In genomic region chr11:124801014-124801413, GRCh38 we compare ENCODE assay signal across 7 cellular contexts. TPM values are rescaled to one million over a fixed set of nuclear protein-coding genes. Genes with fewer than 3 reads are reported as not detected.
DNase-seq lines count a peak whose midpoint lies in the region; ATAC-seq, FAIRE-seq and TF ChIP-seq lines count a peak whose summit lies in the region.

No MANE protein-coding gene starts in this region.

- peak overlapping the region; percentile 85 to 99 (median 96) for H3K27ac ChIP-seq in pancreas

- H3K9me3 ChIP-seq in pancreas = no peaks in the 10 kb centered on the region

- H3K27me3 ChIP-seq in H7 (ENCODE audit: control insufficient read depth, insufficient read depth, low read length) (no peaks in the 10 kb centered on the region), pancreas (no peaks in the 10 kb centered on the region)

- no peak for FAIRE-seq in pancreas (lab: Jason Lieb, UNC)

- 4 to 5% methylated on average over 8 of the region's 8 CpGs for WGBS in pancreas, 2 donors

- intact Hi-C loops in pancreas (cut with DNase I) = no loop called here

- TF ChIP-seq CTCF in fibroblast of the aortic adventitia (IDR thresholded peaks at IDR 0.05; ENCODE audit: insufficient read depth, low read length) (no peak), pancreas (IDR thresholded peaks at IDR 0.05) (no peak)

- ATAC-seq in SK-N-SH treated with all-trans-retinoic acid at 6 μM for 48 hours (peak; percentile 24), pancreas (peak; percentile 1 to 18 (median 8)), HG03159 (IDR thresholded peaks at IDR 0.05; ENCODE audit: unreplicated experiment) (no peak), GM19328 (IDR thresholded peaks at IDR 0.05; ENCODE audit: unreplicated experiment) (no peak)

- DNase-seq in H7 (no peak), fibroblast of the aortic adventitia (ENCODE audit: low read depth) (peak; percentile 39), pancreas (no peak), SKM-1 (lab: John Stamatoyannopoulos, UW; ENCODE audit: unreplicated experiment) (no peak)

- H3K36me3 ChIP-seq in H7 (replicated peaks; ENCODE audit: control insufficient read depth, insufficient read depth, low read length) (no peaks in the 10 kb centered on the region), pancreas (no peaks in the 10 kb centered on the region)

- H3K4me3 ChIP-seq in H7 (ENCODE audit: insufficient read depth, low read depth, low read length) (peak overlapping the region; percentile 85), fibroblast of the aortic adventitia (ENCODE audit: low read depth, low read length) (peak overlapping the region; percentile 88), pancreas (peak overlapping the region; percentile 85 to 91 (median 90))

- H3K4me1 ChIP-seq in pancreas = peaks cover 0 to 15% (median 11%) of the 10 kb centered on the region in 3 donors

TF ChIP-seq in SK-N-SH treated with all-trans-retinoic acid at 6 μM for 48 hours, 23 proteins besides CTCF, POLR2A, EP300 and RAD21:
- TF ChIP-seq, protein P1, sequence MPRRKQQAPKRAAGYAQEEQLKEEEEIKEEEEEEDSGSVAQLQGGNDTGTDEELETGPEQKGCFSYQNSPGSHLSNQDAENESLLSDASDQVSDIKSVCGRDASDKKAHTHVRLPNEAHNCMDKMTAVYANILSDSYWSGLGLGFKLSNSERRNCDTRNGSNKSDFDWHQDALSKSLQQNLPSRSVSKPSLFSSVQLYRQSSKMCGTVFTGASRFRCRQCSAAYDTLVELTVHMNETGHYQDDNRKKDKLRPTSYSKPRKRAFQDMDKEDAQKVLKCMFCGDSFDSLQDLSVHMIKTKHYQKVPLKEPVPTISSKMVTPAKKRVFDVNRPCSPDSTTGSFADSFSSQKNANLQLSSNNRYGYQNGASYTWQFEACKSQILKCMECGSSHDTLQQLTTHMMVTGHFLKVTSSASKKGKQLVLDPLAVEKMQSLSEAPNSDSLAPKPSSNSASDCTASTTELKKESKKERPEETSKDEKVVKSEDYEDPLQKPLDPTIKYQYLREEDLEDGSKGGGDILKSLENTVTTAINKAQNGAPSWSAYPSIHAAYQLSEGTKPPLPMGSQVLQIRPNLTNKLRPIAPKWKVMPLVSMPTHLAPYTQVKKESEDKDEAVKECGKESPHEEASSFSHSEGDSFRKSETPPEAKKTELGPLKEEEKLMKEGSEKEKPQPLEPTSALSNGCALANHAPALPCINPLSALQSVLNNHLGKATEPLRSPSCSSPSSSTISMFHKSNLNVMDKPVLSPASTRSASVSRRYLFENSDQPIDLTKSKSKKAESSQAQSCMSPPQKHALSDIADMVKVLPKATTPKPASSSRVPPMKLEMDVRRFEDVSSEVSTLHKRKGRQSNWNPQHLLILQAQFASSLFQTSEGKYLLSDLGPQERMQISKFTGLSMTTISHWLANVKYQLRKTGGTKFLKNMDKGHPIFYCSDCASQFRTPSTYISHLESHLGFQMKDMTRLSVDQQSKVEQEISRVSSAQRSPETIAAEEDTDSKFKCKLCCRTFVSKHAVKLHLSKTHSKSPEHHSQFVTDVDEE (CRISPR knock-in tag; IDR thresholded peaks at IDR 0.05) = no peak
- no peak for TF ChIP-seq ZFP30 (CRISPR knock-in tag; IDR thresholded peaks at IDR 0.05)

RNA-seq across cellular contexts. Expression of gene MSANTD2, which starts 0.8 kb away (rescaled TPM):
- 10.3 and 18.3 TPM in 2 replicates for total RNA-seq in H7 (2014; rRNA removed; shearing (Covaris generic))
- total RNA-seq in fibroblast of the aortic adventitia (ENCODE audit: low replicate concordance) (10.8 and 15.0 TPM in 2 replicates), pancreas (10 to 100 TPM in 1 of 6 donors, 1 to 10 TPM in 5; 4.6 to 11.0 (median 5.9) TPM)
- 10 to 100 TPM; 11.7 to 23.3 TPM for polyA plus RNA-seq in pancreas

RNA-seq across cellular contexts. Expression of gene ESAM, which starts 38.9 kb away (rescaled TPM):
- total RNA-seq in H7 (2014; rRNA removed; shearing (Covaris generic)) = 0.38 and 0.85 TPM in 2 replicates
- 0.36 and 1.5 TPM in 2 replicates for total RNA-seq in fibroblast of the aortic adventitia (ENCODE audit: low replicate concordance)
- 1 to 10 TPM; 5.0 to 10.0 (median 6.5) TPM for total RNA-seq in pancreas
- 10 to 100 TPM in 1 of 2 donors, 1 to 10 TPM in 1; 9.4 to 27.1 TPM for polyA plus RNA-seq in pancreas

RNA-seq across cellular contexts. Expression of gene VSIG2, which starts 49.0 kb away (rescaled TPM):
- 0.48 and 0.90 TPM in 2 replicates for total RNA-seq in H7 (2014; rRNA removed; shearing (Covaris generic))
- not detected in 2 replicates for total RNA-seq in fibroblast of the aortic adventitia (ENCODE audit: low replicate concordance)
- total RNA-seq in pancreas = 1 to 10 TPM in 3 of 6 donors, under 1 TPM in 3; 0.18 to 2.1 (median 1.0) TPM
- polyA plus RNA-seq in pancreas = 1 to 10 TPM; 1.1 to 4.5 TPM

Comparison
In these comparisons a context has a peak if more than half of its experiments do, and no peak if none do; other contexts are left out.
1. ATAC-seq: peak in SK-N-SH treated with all-trans-retinoic acid at 6 μM for 48 hours (single experiment) and pancreas (4 of 4); none in HG03159 (single experiment) and GM19328 (single experiment).
2. Peak in every context shown above with its lines, with median percentiles within 50 percentile points of each other: H3K4me3 ChIP-seq.